ENCODE assay signal across 19 cellular contexts in the genomic region with DNA sequence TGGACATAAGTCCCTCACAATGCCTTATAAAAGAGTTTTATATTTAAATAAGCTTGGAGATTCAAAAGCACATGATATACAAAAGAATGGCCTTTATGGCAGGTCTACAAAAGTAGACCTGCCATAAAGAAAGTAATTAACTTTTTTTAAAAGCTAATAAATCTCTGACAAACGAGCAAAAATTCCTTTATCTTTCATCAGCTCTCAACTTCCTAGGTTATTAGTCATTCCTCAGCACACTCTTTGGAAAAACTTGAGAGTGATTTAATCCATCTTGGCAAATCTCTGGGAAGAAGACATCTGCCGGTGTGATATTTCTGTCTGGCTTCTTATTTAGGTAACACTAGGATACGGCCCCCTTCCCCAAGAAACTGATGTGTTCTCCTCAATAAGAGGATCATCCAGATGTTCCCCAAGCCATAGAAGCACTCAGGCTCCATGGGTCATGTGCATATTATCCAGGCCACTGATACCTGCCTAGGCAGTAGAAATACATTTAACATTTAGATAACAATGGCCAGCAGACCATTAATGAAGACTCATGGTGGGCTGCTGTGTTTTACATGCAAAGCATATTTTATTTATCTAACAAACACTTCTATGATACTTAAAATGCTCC.
DNase-seq lines count a peak whose midpoint lies in the region; ATAC-seq, FAIRE-seq and TF ChIP-seq lines count a peak whose summit lies in the region.
"Had no signal": no experiment of that assay in that cellular context is flagged by ENCODE, and none has a peak within 500 bp of the region (broad histone marks: within the 10 kb centered on the region; RNA-seq: fewer than 3 reads in every experiment).

No MANE protein-coding gene starts in this region.

- H3K9me3 ChIP-seq in IMR-90 (ENCODE audit: control insufficient read depth, insufficient read depth, low read length) (no peaks in the 10 kb centered on the region), BE2C (no peaks in the 10 kb centered on the region)
- H3K9me3 ChIP-seq: heart left ventricle, transverse colon had no signal

- H3K4me1 Mint-ChIP-seq in WTC11 = peaks cover 58% of the 10 kb centered on the region
- H3K4me1 Mint-ChIP-seq: stimulated activated naive B cell treated with anti-CD40 and anti-IgM and Interleukin-4, amounts not matched to agents 10 μg/mL and 1 μg/mL and 100 μg/mL, for 72 hours had no signal

- H3K9me3 Mint-ChIP-seq in WTC11 = no peaks in the 10 kb centered on the region

- H3K56ac ChIP-seq in IMR-90 (ENCODE audit: extremely low read depth, insufficient read depth, low read length) = no peak overlapping the region

- H3K36me3 Mint-ChIP-seq in WTC11 = no peaks in the 10 kb centered on the region
- H3K36me3 Mint-ChIP-seq: stimulated activated naive B cell treated with anti-CD40 and anti-IgM and Interleukin-4, amounts not matched to agents 10 μg/mL and 1 μg/mL and 100 μg/mL, for 72 hours had no signal

- H3K4ac ChIP-seq in IMR-90 (ENCODE audit: low read depth, low read length) = 0 out of 2 replicates have a peak overlapping the region, but pooled peaks have one; percentile 33

- H3K27ac Mint-ChIP-seq in WTC11 = peak overlapping the region; percentile 89
- H3K27ac Mint-ChIP-seq: stimulated activated naive B cell treated with anti-CD40 and anti-IgM and Interleukin-4, amounts not matched to agents 10 μg/mL and 1 μg/mL and 100 μg/mL, for 72 hours had no signal

- DNase-seq in IMR-90 (peak; percentile 58), WTC11 (ENCODE audit: low spot score) (no peak), fibroblast of villous mesenchyme (ENCODE audit: low read depth) (peak; percentile 44), urothelium cell line (ENCODE audit: low spot score) (peak; percentile 18), BE2C (no peak)
- DNase-seq in activated CD8-positive, alpha-beta memory T cell treated with anti-CD3 and anti-CD28 coated beads, Interleukin-2, amount 50 U/mL, for 48 hours = no peak
- DNase-seq: activated CD4-positive, CD25-positive, alpha-beta regulatory T cell treated with anti-CD3 and anti-CD28 coated beads, Interleukin-2, amount 50 U/mL, for 72 hours; activated gamma-delta T cell; aorta; C1 segment of cervical spinal cord; DMS153; heart left ventricle; left cardiac atrium; midbrain; NCI-H146; stimulated activated CD4-positive, alpha-beta T cell treated with anti-CD3 and anti-CD28 coated beads, Interleukin-15, amount 100 ng/mL, for 24 hours; stimulated activated naive B cell treated with anti-CD40 and anti-IgM and Interleukin-4, amounts not matched to agents 10 μg/mL and 1 μg/mL and 100 μg/mL, for 72 hours; transverse colon had no signal

- H3K4me3 ChIP-seq in IMR-90 (ENCODE audit: insufficient read depth, low read depth, low read length) (no peak overlapping the region), fibroblast of villous mesenchyme (ENCODE audit: low read depth, low read length) (no peak overlapping the region), BE2C (ENCODE audit: low read depth, low read length) (no peak overlapping the region)
- H3K4me3 ChIP-seq: heart left ventricle, transverse colon had no signal

- peak overlapping the region; percentile 76 for H3K4me2 ChIP-seq in IMR-90 (ENCODE audit: low read depth, low read length)

- peak overlapping the region; percentile 70 for H2BK120ac ChIP-seq in IMR-90 (ENCODE audit: low read depth, low read length)

- H3K27me3 ChIP-seq in IMR-90 (ENCODE audit: control insufficient read depth, insufficient read depth, low read length) = no peaks in the 10 kb centered on the region
- H3K27me3 ChIP-seq in BE2C = no peaks in the 10 kb centered on the region
- H3K27me3 ChIP-seq: heart left ventricle, transverse colon had no signal

- H2AFZ ChIP-seq in IMR-90 (replicated peaks; ENCODE audit: low read length, poor library complexity) = no peak overlapping the region

- H3K4me3 Mint-ChIP-seq in WTC11 = no peak overlapping the region
- H3K4me3 Mint-ChIP-seq: stimulated activated naive B cell treated with anti-CD40 and anti-IgM and Interleukin-4, amounts not matched to agents 10 μg/mL and 1 μg/mL and 100 μg/mL, for 72 hours had no signal

- H3K23ac ChIP-seq in IMR-90 (ENCODE audit: low read depth, low read length) = peak overlapping the region; percentile 62

- H3K18ac ChIP-seq in IMR-90 (ENCODE audit: low read depth, low read length) = no peak overlapping the region

- peaks cover 11% of the 10 kb centered on the region for H3K9me1 ChIP-seq in IMR-90 (ENCODE audit: insufficient read depth, low read length)

- peaks cover 22 to 59% of the 10 kb centered on the region in 2 experiments for H3K79me1 ChIP-seq in IMR-90 (ENCODE audit: low read depth in 1 of 2, low read length in 2 of 2)

- TF ChIP-seq CTCF in IMR-90 (conservative IDR thresholded peaks at IDR 0.05; ENCODE audit: low read depth, low read length) (no peak), WTC11 (IDR thresholded peaks at IDR 0.05) (no peak), fibroblast of villous mesenchyme (IDR thresholded peaks at IDR 0.05; ENCODE audit: insufficient read depth, low read depth, low read length) (no peak), BE2C (IDR thresholded peaks at IDR 0.05; ENCODE audit: low read depth, low read length) (no peak)

- dilution Hi-C loops in IMR-90 (cut with HindIII; ENCODE audit: low sequenced_read_pairs, unreplicated experiment) = no loop called here

- no peak for TF ChIP-seq POLR2A in IMR-90 (IDR thresholded peaks at IDR 0.05; ENCODE audit: low read depth, low read length)

- ATAC-seq in IMR-90 (ENCODE audit: low read depth) (peak; percentile 25; the same call in 1 of the 2 replicates), WTC11 (no peak), GM18868 (IDR thresholded peaks at IDR 0.05; ENCODE audit: unreplicated experiment) (no peak)
- ATAC-seq: heart left ventricle; left cardiac atrium; stimulated activated naive B cell treated with anti-CD40 and anti-IgM and Interleukin-4, amounts not matched to agents 10 μg/mL and 1 μg/mL and 100 μg/mL, for 72 hours had no signal

- peaks cover 29% of the 10 kb centered on the region for H4K20me1 ChIP-seq in IMR-90 (ENCODE audit: insufficient read depth, low read length)

- intact Hi-C loops in IMR-90 (cut with micrococcal nuclease) = loop anchor here (5.0 kb wide), 1 partner anchor 100 kb away; no protein-coding TSS in a partner anchor

- no peaks in the 10 kb centered on the region for H3K27me3 Mint-ChIP-seq in WTC11 (ENCODE audit: low read depth)
- H3K27me3 Mint-ChIP-seq: stimulated activated naive B cell treated with anti-CD40 and anti-IgM and Interleukin-4, amounts not matched to agents 10 μg/mL and 1 μg/mL and 100 μg/mL, for 72 hours had no signal

- H4K91ac ChIP-seq in IMR-90 (ENCODE audit: insufficient read depth, low read depth, low read length) = peak overlapping the region; percentile 65; the same call in 1 of the 2 replicates

- peak overlapping the region; percentile 59; the same call in 1 of the 2 replicates for H2BK20ac ChIP-seq in IMR-90 (ENCODE audit: low read depth, low read length)

- H3K4me1 ChIP-seq in IMR-90 (ENCODE audit: control insufficient read depth, insufficient read depth, low read length) (peaks cover 10% of the 10 kb centered on the region), BE2C (peaks cover 55% of the 10 kb centered on the region)
- H3K4me1 ChIP-seq: heart left ventricle, transverse colon had no signal

- no peak overlapping the region for H2AK9ac ChIP-seq in IMR-90 (replicated peaks; ENCODE audit: low read depth, low read length, poor library complexity)

- no peak overlapping the region for H2BK15ac ChIP-seq in IMR-90 (ENCODE audit: low read depth, low read length)

- H3K36me3 ChIP-seq in IMR-90 (ENCODE audit: control insufficient read depth, insufficient read depth, low read length) (no peaks in the 10 kb centered on the region), BE2C (no peaks in the 10 kb centered on the region)
- H3K36me3 ChIP-seq: heart left ventricle, transverse colon had no signal

- no TSS peak for BruUV-seq in IMR-90 (replicated peaks; lab: Mats Ljungman, UMichigan)

- H3K27ac ChIP-seq in IMR-90 (ENCODE audit: insufficient read depth, low read length) = no peak overlapping the region
- H3K27ac ChIP-seq: heart left ventricle, transverse colon had no signal

- TF ChIP-seq RAD21 in IMR-90 (IDR thresholded peaks at IDR 0.05; ENCODE audit: low read length) = no peak

- H2AK5ac ChIP-seq in IMR-90 (ENCODE audit: low read depth, low read length) = no peak overlapping the region

- POLR2A ChIA-PET in IMR-90 (lab: Charles Lee; ENCODE audit: unreplicated experiment) (no interaction called here), WTC11 (lab: Charles Lee) (no interaction called here)

- CTCF ChIA-PET in IMR-90 (lab: Yijun Ruan, JAX) (no interaction called here), WTC11 (lab: Charles Lee) (interaction anchor here (1.1 kb wide), 1 partner anchor 639 kb away, joined by 4 read pairs; no protein-coding TSS in a partner anchor)

- H2BK5ac ChIP-seq in IMR-90 (ENCODE audit: low read depth, low read length, poor library complexity, severe bottlenecking) = no peak overlapping the region

- H3K9ac ChIP-seq in IMR-90 (ENCODE audit: low read depth, low read length) = no peak overlapping the region

- WGBS in IMR-90 (ENCODE audit: extremely low coverage in 2 of 2, insufficient read length in 1 of 2), 2 experiments = no CpG with 5 or more reads among the region's 3 CpGs

- peak overlapping the region in 1 of 2 experiments; percentile 16; a peak in 1 of 4 replicates for H4K8ac ChIP-seq in IMR-90 (ENCODE audit: low read depth in 2 of 2, low read length in 2 of 2)

- in situ Hi-C loops in IMR-90 (cut with MboI; ENCODE audit: low sequenced_read_pairs) = no loop called here

- H4K5ac ChIP-seq in IMR-90 (ENCODE audit: low read depth, low read length) = no peak overlapping the region

- H3K14ac ChIP-seq in IMR-90 (replicated peaks; ENCODE audit: low read depth, low read length) = no peak overlapping the region

- FAIRE-seq in urothelium cell line (lab: Jason Lieb, UNC) = no peak

TF ChIP-seq in IMR-90, 13 proteins besides CTCF, POLR2A, EP300 and RAD21:
- TF ChIP-seq BHLHE40 (IDR thresholded peaks at IDR 0.05; ENCODE audit: low read depth, low read length) = no peak
- TF ChIP-seq MAZ (IDR thresholded peaks at IDR 0.05; ENCODE audit: borderline replicate concordance, low read depth, low read length) = no peak
- no peak for TF ChIP-seq FOS (IDR thresholded peaks at IDR 0.05; ENCODE audit: low read depth, low read length)

TF ChIP-seq in WTC11, 78 proteins besides CTCF, POLR2A, EP300 and RAD21 (continues in another document):
- TF ChIP-seq EMX1 (CRISPR knock-in tag; IDR thresholded peaks at IDR 0.05) (no peak), MXD4 (CRISPR knock-in tag; IDR thresholded peaks at IDR 0.05; ENCODE audit: borderline replicate concordance) (no peak)

Comparison
In these comparisons a context has a peak if more than half of its experiments do, and no peak if none do; other contexts are left out.
1. DNase-seq: peak in IMR-90 (single experiment), fibroblast of villous mesenchyme (single experiment) and urothelium cell line (single experiment); none in WTC11 (single experiment), BE2C (single experiment) and activated CD8-positive, alpha-beta memory T cell treated with anti-CD3 and anti-CD28 coated beads, Interleukin-2, amount 50 U/mL, for 48 hours (single experiment).